Comparison of ENCODE assay signal across 15 cellular contexts in genomic region chr10:84334806-84335205, GRCh38. TPM values are rescaled to one million over a fixed set of nuclear protein-coding genes. Genes with fewer than 3 reads are reported as not detected.
A peak's percentile ranks its signal among the peaks of the same experiment; 100 is the strongest.
DNase-seq lines count a peak whose midpoint lies in the region; ATAC-seq and TF ChIP-seq lines count a peak whose summit lies in the region.
"Had no signal": no experiment of that assay in that cellular context is flagged by ENCODE, and none has a peak within 500 bp of the region (broad histone marks: within the 10 kb centered on the region; RNA-seq: fewer than 3 reads in every experiment).

No MANE protein-coding gene starts in this region.

- H3K9me3 ChIP-seq in right atrium auricular region, result no peaks in the 10 kb centered on the region
- H3K9me3 ChIP-seq in left ventricle myocardium inferior (replicated peaks), result no peaks in the 10 kb centered on the region
- no peaks in the 10 kb centered on the region for H3K9me3 ChIP-seq in prostate gland
- H3K9me3 ChIP-seq: lower lobe of right lung, spleen had no signal

- H3K27me3 ChIP-seq in right atrium auricular region (no peaks in the 10 kb centered on the region), left ventricle myocardium inferior (ENCODE audit: low read depth) (no peaks in the 10 kb centered on the region), prostate gland (replicated peaks; ENCODE audit: insufficient read depth) (no peaks in the 10 kb centered on the region)
- H3K27me3 ChIP-seq: brain microvascular endothelial cell, spleen had no signal

- H3K9me3 Mint-ChIP-seq in activated CD4-positive, alpha-beta memory T cell treated with anti-CD3 and anti-CD28 coated beads, Interleukin-2, amount 10 ng/mL, durations not matched to agents 7 days and 5 days, result no peaks in the 10 kb centered on the region
- no peaks in the 10 kb centered on the region for H3K9me3 Mint-ChIP-seq in mesothelial cell of epicardium

- H3K27me3 Mint-ChIP-seq in activated CD4-positive, alpha-beta memory T cell treated with anti-CD3 and anti-CD28 coated beads, Interleukin-2, amount 10 ng/mL, durations not matched to agents 7 days and 5 days, result no peaks in the 10 kb centered on the region
- H3K27me3 Mint-ChIP-seq in mesothelial cell of epicardium (ENCODE audit: low read depth), result no peaks in the 10 kb centered on the region

- DNase-seq in Right ventricle myocardium superior (no peak), right atrium auricular region (ENCODE audit: low spot score) (no peak), left ventricle myocardium inferior (no peak), mesothelial cell of epicardium (ENCODE audit: low spot score in 2 of 2, unreplicated experiment in 2 of 2) (no peak), prostate gland (ENCODE audit: low spot score) (no peak)
- no peak for DNase-seq in activated CD4-positive, alpha-beta memory T cell treated with anti-CD3 and anti-CD28 coated beads, Interleukin-2, amount 10 ng/mL, durations not matched to agents 7 days and 5 days
- DNase-seq in activated effector memory CD4-positive, alpha-beta T cell treated with anti-CD3 and anti-CD28 coated beads, Interleukin-2, amount 50 U/mL, for 16 hours, result no peak
- DNase-seq: brain microvascular endothelial cell, H7, lower lobe of right lung, NCI-H1105, spleen had no signal

- peaks cover 23% of the 10 kb centered on the region for H3K36me3 Mint-ChIP-seq in activated CD4-positive, alpha-beta memory T cell treated with anti-CD3 and anti-CD28 coated beads, Interleukin-2, amount 10 ng/mL, durations not matched to agents 7 days and 5 days (ENCODE audit: low read depth)
- no peaks in the 10 kb centered on the region for H3K36me3 Mint-ChIP-seq in mesothelial cell of epicardium

- intact Hi-C loops in Right ventricle myocardium superior (cut with DNase I) (no loop called here), left ventricle myocardium inferior (cut with micrococcal nuclease) (no loop called here), prostate gland (cut with DNase I) (no loop called here)

- no peak overlapping the region for H3K4me3 ChIP-seq in right atrium auricular region
- no peak overlapping the region for H3K4me3 ChIP-seq in left ventricle myocardium inferior
- H3K4me3 ChIP-seq in prostate gland, result no peak overlapping the region
- H3K4me3 ChIP-seq: lower lobe of right lung, SK-N-MC, spleen had no signal

- WGBS in prostate gland, result 83% methylated on average over 2 of the region's 2 CpGs

- H3K4me3 Mint-ChIP-seq in activated CD4-positive, alpha-beta memory T cell treated with anti-CD3 and anti-CD28 coated beads, Interleukin-2, amount 10 ng/mL, durations not matched to agents 7 days and 5 days, result no peak overlapping the region
- no peak overlapping the region for H3K4me3 Mint-ChIP-seq in mesothelial cell of epicardium

- POLR2A ChIA-PET in activated CD4-positive, alpha-beta memory T cell treated with anti-CD3 and anti-CD28 coated beads, Interleukin-2, amount 10 ng/mL, durations not matched to agents 7 days and 5 days (lab: Charles Lee), result interaction anchor here (0.7 to 1.5 kb wide), 10 partner anchors 8 to 196 kb away, joined by 3 to 7 read pairs (median 4); partner anchors contain the start of gene GHITM

- H3K27ac ChIP-seq in right atrium auricular region, result peak overlapping the region in 1 of 2 donors; percentile 21
- H3K27ac ChIP-seq in left ventricle myocardium inferior (replicated peaks), result peak overlapping the region; percentile 22
- no peak overlapping the region for H3K27ac ChIP-seq in prostate gland
- H3K27ac ChIP-seq: brain microvascular endothelial cell, lower lobe of right lung, SK-N-MC, VCaP had no signal

- peak overlapping the region; percentile 55 for H3K27ac Mint-ChIP-seq in activated CD4-positive, alpha-beta memory T cell treated with anti-CD3 and anti-CD28 coated beads, Interleukin-2, amount 10 ng/mL, durations not matched to agents 7 days and 5 days
- no peak overlapping the region for H3K27ac Mint-ChIP-seq in mesothelial cell of epicardium

- CTCF ChIA-PET in activated CD4-positive, alpha-beta memory T cell treated with anti-CD3 and anti-CD28 coated beads, Interleukin-2, amount 10 ng/mL, durations not matched to agents 7 days and 5 days (lab: Charles Lee), result interaction anchor here (0.8 to 3.1 kb wide), 13 partner anchors 10 to 202 kb away, joined by 3 to 35 read pairs (median 6); no protein-coding TSS in a partner anchor

- TF ChIP-seq POLR2A in prostate gland (IDR thresholded peaks at IDR 0.05), result no peak

- no peaks in the 10 kb centered on the region for H3K36me3 ChIP-seq in right atrium auricular region
- no peaks in the 10 kb centered on the region for H3K36me3 ChIP-seq in left ventricle myocardium inferior
- H3K36me3 ChIP-seq in prostate gland, result no peaks in the 10 kb centered on the region
- H3K36me3 ChIP-seq: brain microvascular endothelial cell, lower lobe of right lung, spleen had no signal

- peaks cover 50% of the 10 kb centered on the region for H3K4me1 Mint-ChIP-seq in activated CD4-positive, alpha-beta memory T cell treated with anti-CD3 and anti-CD28 coated beads, Interleukin-2, amount 10 ng/mL, durations not matched to agents 7 days and 5 days
- H3K4me1 Mint-ChIP-seq in mesothelial cell of epicardium, result peaks cover 27% of the 10 kb centered on the region

- peak; percentile 67 for ATAC-seq in Right ventricle myocardium superior (ENCODE audit: poor library complexity)
- no peak for ATAC-seq in HG02884 (IDR thresholded peaks at IDR 0.05; ENCODE audit: unreplicated experiment)

- H3K4me1 ChIP-seq in right atrium auricular region (peaks cover 0 to 62% of the 10 kb centered on the region in 2 donors), left ventricle myocardium inferior (peaks cover 80% of the 10 kb centered on the region), prostate gland (replicated peaks) (no peaks in the 10 kb centered on the region)

- no peak for TF ChIP-seq CTCF in right atrium auricular region (IDR thresholded peaks at IDR 0.05)
- TF ChIP-seq CTCF in left ventricle myocardium inferior (IDR thresholded peaks at IDR 0.05; ENCODE audit: borderline replicate concordance), result no peak
- no peak for TF ChIP-seq CTCF in mesothelial cell of epicardium (IDR thresholded peaks at IDR 0.05; ENCODE audit: unreplicated experiment)
- no peak for TF ChIP-seq CTCF in prostate gland (IDR thresholded peaks at IDR 0.05)

RNA-seq across cellular contexts. Expression of gene CCSER2, which starts 6.4 kb away (rescaled TPM):
- total RNA-seq in Right ventricle myocardium superior (165 TPM), right atrium auricular region (10 to 100 TPM; 77.1 to 91.6 TPM), left ventricle myocardium inferior (175 TPM), mesothelial cell of epicardium (37.1 to 44.2 TPM (median 38.7 TPM) in 3 replicates), prostate gland (10 to 100 TPM; 30.4 to 53.6 TPM)
- total RNA-seq in activated CD4-positive, alpha-beta memory T cell treated with anti-CD3 and anti-CD28 coated beads, Interleukin-2, amount 10 ng/mL, durations not matched to agents 7 days and 5 days, result 10 to 100 TPM; 80.2 to 87.9 TPM
